16 cellular contexts compared by ENCODE assay signal in genomic region chr12:11673666-11674464, GRCh38. TPM values are rescaled to one million over a fixed set of nuclear protein-coding genes. Genes with fewer than 3 reads are reported as not detected.
DNase-seq lines count a peak whose midpoint lies in the region; ATAC-seq lines count a peak whose summit lies in the region.
"Had no signal": no experiment of that assay in that cellular context is flagged by ENCODE, and none has a peak within 500 bp of the region (broad histone marks: within the 10 kb centered on the region; RNA-seq: fewer than 3 reads in every experiment).

No MANE protein-coding gene starts in this region.

- peak overlapping the region; percentile 8 for H3K27ac ChIP-seq in skeletal muscle tissue (ENCODE audit: low read depth, low read length)

- peak; percentile 44 for DNase-seq in EH (ENCODE audit: low read depth)
- no peak for DNase-seq in adipocyte (ENCODE audit: low read depth)
- DNase-seq in left colon = no peak
- no peak for DNase-seq in H7
- DNase-seq: activated T-cell treated with anti-CD3 and anti-CD28 coated beads, Interleukin-2, amount 50 U/mL, for 72 hours; lower lobe of right lung; naive thymus-derived CD4-positive, alpha-beta T cell; NCI-H2029; posterior cingulate gyrus; stimulated activated CD4-positive, alpha-beta T cell treated with anti-CD3 and anti-CD28 coated beads, Interleukin-2, amount 100 ng/mL, for 48 hours; T1000 had no signal

- H3K9me3 ChIP-seq in adipocyte (ENCODE audit: control insufficient read depth, low read length) (no peaks in the 10 kb centered on the region), skeletal muscle tissue (ENCODE audit: control insufficient read depth in 3 of 3, low read length in 3 of 3) (no peaks in the 10 kb centered on the region)
- H3K9me3 ChIP-seq: lower lobe of right lung, Peyer's patch had no signal

- no peak overlapping the region for H3K9ac ChIP-seq in adipocyte (ENCODE audit: low read length)
- no peak overlapping the region for H3K9ac ChIP-seq in skeletal muscle tissue (ENCODE audit: low read depth in 1 of 3, low read length in 3 of 3)

- peak overlapping the region; percentile 20 for H3K4me3 ChIP-seq in adipocyte (ENCODE audit: low read length)
- no peak overlapping the region for H3K4me3 ChIP-seq in skeletal muscle tissue (ENCODE audit: low read length in 3 of 3)
- no peak overlapping the region for H3K4me3 ChIP-seq in H7 (ENCODE audit: insufficient read depth, low read depth, low read length)
- H3K4me3 ChIP-seq: lower lobe of right lung, Peyer's patch, skin epidermis had no signal

- H3K27me3 ChIP-seq in adipocyte (replicated peaks; ENCODE audit: control insufficient read depth, insufficient read depth, low read length) = no peaks in the 10 kb centered on the region
- no peaks in the 10 kb centered on the region for H3K27me3 ChIP-seq in skeletal muscle tissue (ENCODE audit: control insufficient read depth in 3 of 3, insufficient read depth in 3 of 3, low read length in 3 of 3)
- H3K27me3 ChIP-seq in H7 (ENCODE audit: control insufficient read depth, insufficient read depth, low read length) = no peaks in the 10 kb centered on the region
- H3K27me3 ChIP-seq: Peyer's patch had no signal

- intact Hi-C loops in left colon (cut with DNase I, micrococcal nuclease) = no loop called here

- ATAC-seq in left colon (peak; percentile 45), GM19035 (IDR thresholded peaks at IDR 0.05; ENCODE audit: unreplicated experiment) (no peak), GM21619 (IDR thresholded peaks at IDR 0.05; ENCODE audit: unreplicated experiment) (no peak)
- ATAC-seq: activated T-cell treated with anti-CD3 and anti-CD28 coated beads, Interleukin-2, amount 50 U/mL, for 72 hours; naive thymus-derived CD4-positive, alpha-beta T cell had no signal

- H3K36me3 ChIP-seq in adipocyte (ENCODE audit: control insufficient read depth, insufficient read depth, low read length, severe bottlenecking) (no peaks in the 10 kb centered on the region), skeletal muscle tissue (ENCODE audit: control insufficient read depth in 3 of 3, insufficient read depth in 3 of 3, low read length in 3 of 3) (peaks cover 0 to 4% (median 0%) of the 10 kb centered on the region in 3 donors), H7 (replicated peaks; ENCODE audit: control insufficient read depth, insufficient read depth, low read length) (peaks cover 1% of the 10 kb centered on the region; the same call in 1 of the 2 replicates)
- H3K36me3 ChIP-seq: Peyer's patch had no signal

- H3K4me1 ChIP-seq in adipocyte (ENCODE audit: control insufficient read depth, insufficient read depth, low read length) (peaks cover 22% of the 10 kb centered on the region), skeletal muscle tissue (ENCODE audit: control insufficient read depth in 3 of 3, insufficient read depth in 3 of 3, low read length in 3 of 3) (peaks cover 23 to 36% (median 35%) of the 10 kb centered on the region in 3 donors)

RNA-seq across cellular contexts. Expression of gene ETV6, which starts 24.4 kb away (rescaled TPM):
- total RNA-seq in left colon = 10 to 100 TPM; 54.6 to 64.3 TPM
- total RNA-seq in skeletal muscle tissue = 4.2 TPM
- total RNA-seq in H7 (2014; rRNA removed; shearing (Covaris generic)) = 5.7 and 6.2 TPM in 2 replicates
